In genomic region chr11:12382451-12382850, GRCh38 we compare ENCODE assay signal across 26 cellular contexts. TPM values are rescaled to one million over a fixed set of nuclear protein-coding genes. Genes with fewer than 3 reads are reported as not detected.
"Had no signal": no experiment of that assay in that cellular context is flagged by ENCODE, and none has a peak within 500 bp of the region (broad histone marks: within the 10 kb centered on the region; RNA-seq: fewer than 3 reads in every experiment).

No MANE protein-coding gene starts in this region.

- H3K4me1 ChIP-seq: breast epithelium, colonic mucosa, parathyroid adenoma, right lobe of liver, upper lobe of right lung had no signal

- ATAC-seq: activated CD4-positive, alpha-beta T cell treated with anti-CD3 and anti-CD28 coated beads for 36 hours; activated T-cell treated with anti-CD3 and anti-CD28 coated beads, Interleukin-2, amount 50 U/mL, for 4 hours; effector memory CD8-positive, alpha-beta T cell; right lobe of liver; stimulated activated memory B cell treated with anti-CD40 and anti-IgM and Interleukin-4, amounts not matched to agents 10 μg/mL and 1 μg/mL and 100 μg/mL, for 72 hours; T-helper 17 cell had no signal

- H3K27me3 ChIP-seq: breast epithelium, colonic mucosa, right lobe of liver, upper lobe of right lung had no signal

- H3K9ac ChIP-seq: parathyroid adenoma had no signal

- H3K4me3 ChIP-seq: breast epithelium, colonic mucosa, dorsolateral prefrontal cortex, esophagus squamous epithelium, heart right ventricle, left lung, right lobe of liver, thoracic aorta, upper lobe of right lung had no signal

- DNase-seq: activated B cell treated with CpG ODN at 0.5 μM for 24 hours; activated CD4-positive, alpha-beta T cell treated with anti-CD3 and anti-CD28 coated beads for 36 hours; activated CD4-positive, alpha-beta T cell treated with anti-CD3 and anti-CD28 coated beads, Interleukin-2, amount 50 U/mL, for 4 hours; activated CD8-positive, alpha-beta memory T cell treated with anti-CD3 and anti-CD28 coated beads for 24 hours; activated CD8-positive, alpha-beta memory T cell treated with anti-CD3 and anti-CD28 coated beads, Interleukin-2, amount 50 U/mL, for 4 hours; activated naive CD4-positive, alpha-beta T cell; activated naive CD8-positive, alpha-beta T cell treated with anti-CD3 and anti-CD28 coated beads for 36 hours; activated T-cell treated with anti-CD3 and anti-CD28 coated beads, Interleukin-2, amount 50 U/mL, for 4 hours; amniotic stem cell; colonic mucosa; dorsolateral prefrontal cortex; effector memory CD8-positive, alpha-beta T cell; esophagus squamous epithelium; heart right ventricle; left lung; right lobe of liver; small intestine; stimulated activated CD4-positive, alpha-beta T cell treated with anti-CD3 and anti-CD28 coated beads, Interleukin-15, amount 100 ng/mL, for 24 hours; SW 1271; T-helper 17 cell; upper lobe of right lung had no signal

- H3K36me3 ChIP-seq: breast epithelium, colonic mucosa, esophagus squamous epithelium, left lung, right lobe of liver, thoracic aorta, upper lobe of right lung had no signal

- H3K27ac ChIP-seq: breast epithelium, colonic mucosa, dorsolateral prefrontal cortex, parathyroid adenoma, right lobe of liver, thoracic aorta, upper lobe of right lung had no signal

RNA-seq across cellular contexts. Expression of gene PARVA, which starts 5.1 kb away (rescaled TPM):
- total RNA-seq: activated B cell treated with CpG ODN at 0.5 μM for 24 hours; activated T-helper 2 cell treated with anti-CD3 and anti-CD28 coated beads, Interferon-gamma antibody, Interleukin-2, Interleukin-4, amounts not matched to agents 10 μg/mL and 5 μg/mL and 100 μg/mL, durations not matched to agents 14 hours and 24 hours and 36 hours had no signal
